Comparison of ENCODE assay signal across 1 cellular context in the genomic region with DNA sequence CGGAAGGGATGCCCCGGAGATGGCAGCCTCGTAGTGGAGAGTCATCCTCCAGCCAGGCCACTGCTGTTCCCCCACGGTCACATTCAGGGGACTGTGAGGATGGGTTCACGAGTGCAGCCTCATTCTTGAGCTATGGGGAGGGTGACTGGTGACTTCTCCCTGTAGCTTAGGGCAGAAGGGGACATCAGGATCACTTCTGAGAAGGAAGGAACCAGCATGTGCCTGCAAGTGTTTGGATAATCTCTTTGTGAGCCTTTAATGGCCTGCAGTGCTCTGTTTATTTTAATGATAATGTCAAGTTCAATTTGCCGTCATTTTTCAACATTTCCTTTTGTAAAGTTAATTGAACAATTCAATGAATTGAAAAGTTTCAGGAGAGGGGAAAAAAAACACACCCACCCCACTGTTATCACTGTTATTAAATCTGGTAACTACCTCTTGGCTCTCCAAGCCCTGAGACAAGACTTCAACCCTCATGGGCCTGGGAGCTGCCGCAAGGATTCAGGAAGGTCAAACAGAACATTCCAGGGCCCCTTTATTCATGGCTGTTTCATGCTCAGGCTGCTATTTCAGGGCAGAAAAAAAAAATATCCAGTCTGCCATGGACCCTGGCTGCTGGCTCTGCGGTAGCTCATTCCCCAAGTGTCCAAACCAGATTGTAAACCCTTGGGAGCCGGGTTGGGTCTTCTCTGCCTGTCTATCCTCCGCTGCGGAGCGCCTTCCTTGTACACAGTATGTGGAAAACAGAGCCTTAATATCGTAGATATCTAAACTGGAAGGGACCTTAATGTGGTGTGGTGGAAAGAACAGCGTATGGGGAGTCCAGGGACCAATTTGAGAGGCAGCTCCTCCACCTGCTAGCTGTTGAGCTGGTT.
A peak's percentile ranks its signal among the peaks of the same experiment; 100 is the strongest.
TF ChIP-seq lines count a peak whose summit lies in the region.

No MANE protein-coding gene starts in this region.

TF ChIP-seq in SK-N-SH treated with all-trans-retinoic acid at 6 μM for 48 hours, 23 proteins besides CTCF, POLR2A, EP300 and RAD21 (continued from another document):
- TF ChIP-seq, protein P1, sequence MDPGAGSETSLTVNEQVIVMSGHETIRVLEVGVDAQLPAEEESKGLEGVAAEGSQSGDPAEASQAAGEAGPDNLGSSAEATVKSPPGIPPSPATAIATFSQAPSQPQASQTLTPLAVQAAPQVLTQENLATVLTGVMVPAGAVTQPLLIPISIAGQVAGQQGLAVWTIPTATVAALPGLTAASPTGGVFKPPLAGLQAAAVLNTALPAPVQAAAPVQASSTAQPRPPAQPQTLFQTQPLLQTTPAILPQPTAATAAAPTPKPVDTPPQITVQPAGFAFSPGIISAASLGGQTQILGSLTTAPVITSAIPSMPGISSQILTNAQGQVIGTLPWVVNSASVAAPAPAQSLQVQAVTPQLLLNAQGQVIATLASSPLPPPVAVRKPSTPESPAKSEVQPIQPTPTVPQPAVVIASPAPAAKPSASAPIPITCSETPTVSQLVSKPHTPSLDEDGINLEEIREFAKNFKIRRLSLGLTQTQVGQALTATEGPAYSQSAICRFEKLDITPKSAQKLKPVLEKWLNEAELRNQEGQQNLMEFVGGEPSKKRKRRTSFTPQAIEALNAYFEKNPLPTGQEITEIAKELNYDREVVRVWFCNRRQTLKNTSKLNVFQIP (CRISPR knock-in tag; IDR thresholded peaks at IDR 0.05; ENCODE audit: borderline replicate concordance, low read depth) = no peak
- TF ChIP-seq TCF4 (CRISPR knock-in tag; IDR thresholded peaks at IDR 0.05; ENCODE audit: borderline replicate concordance) (0 out of 2 replicates have a peak, but pooled peaks have one; percentile 13), SNAI2 (CRISPR knock-in tag; IDR thresholded peaks at IDR 0.05) (no peak), ZNF565 (CRISPR knock-in tag; conservative IDR thresholded peaks at IDR 0.05; ENCODE audit: low read depth) (no peak)
- TF ChIP-seq, protein P2, sequence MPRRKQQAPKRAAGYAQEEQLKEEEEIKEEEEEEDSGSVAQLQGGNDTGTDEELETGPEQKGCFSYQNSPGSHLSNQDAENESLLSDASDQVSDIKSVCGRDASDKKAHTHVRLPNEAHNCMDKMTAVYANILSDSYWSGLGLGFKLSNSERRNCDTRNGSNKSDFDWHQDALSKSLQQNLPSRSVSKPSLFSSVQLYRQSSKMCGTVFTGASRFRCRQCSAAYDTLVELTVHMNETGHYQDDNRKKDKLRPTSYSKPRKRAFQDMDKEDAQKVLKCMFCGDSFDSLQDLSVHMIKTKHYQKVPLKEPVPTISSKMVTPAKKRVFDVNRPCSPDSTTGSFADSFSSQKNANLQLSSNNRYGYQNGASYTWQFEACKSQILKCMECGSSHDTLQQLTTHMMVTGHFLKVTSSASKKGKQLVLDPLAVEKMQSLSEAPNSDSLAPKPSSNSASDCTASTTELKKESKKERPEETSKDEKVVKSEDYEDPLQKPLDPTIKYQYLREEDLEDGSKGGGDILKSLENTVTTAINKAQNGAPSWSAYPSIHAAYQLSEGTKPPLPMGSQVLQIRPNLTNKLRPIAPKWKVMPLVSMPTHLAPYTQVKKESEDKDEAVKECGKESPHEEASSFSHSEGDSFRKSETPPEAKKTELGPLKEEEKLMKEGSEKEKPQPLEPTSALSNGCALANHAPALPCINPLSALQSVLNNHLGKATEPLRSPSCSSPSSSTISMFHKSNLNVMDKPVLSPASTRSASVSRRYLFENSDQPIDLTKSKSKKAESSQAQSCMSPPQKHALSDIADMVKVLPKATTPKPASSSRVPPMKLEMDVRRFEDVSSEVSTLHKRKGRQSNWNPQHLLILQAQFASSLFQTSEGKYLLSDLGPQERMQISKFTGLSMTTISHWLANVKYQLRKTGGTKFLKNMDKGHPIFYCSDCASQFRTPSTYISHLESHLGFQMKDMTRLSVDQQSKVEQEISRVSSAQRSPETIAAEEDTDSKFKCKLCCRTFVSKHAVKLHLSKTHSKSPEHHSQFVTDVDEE (CRISPR knock-in tag; IDR thresholded peaks at IDR 0.05) = 0 out of 2 replicates have a peak, but pooled peaks have one; percentile 37
- TF ChIP-seq, protein P3, sequence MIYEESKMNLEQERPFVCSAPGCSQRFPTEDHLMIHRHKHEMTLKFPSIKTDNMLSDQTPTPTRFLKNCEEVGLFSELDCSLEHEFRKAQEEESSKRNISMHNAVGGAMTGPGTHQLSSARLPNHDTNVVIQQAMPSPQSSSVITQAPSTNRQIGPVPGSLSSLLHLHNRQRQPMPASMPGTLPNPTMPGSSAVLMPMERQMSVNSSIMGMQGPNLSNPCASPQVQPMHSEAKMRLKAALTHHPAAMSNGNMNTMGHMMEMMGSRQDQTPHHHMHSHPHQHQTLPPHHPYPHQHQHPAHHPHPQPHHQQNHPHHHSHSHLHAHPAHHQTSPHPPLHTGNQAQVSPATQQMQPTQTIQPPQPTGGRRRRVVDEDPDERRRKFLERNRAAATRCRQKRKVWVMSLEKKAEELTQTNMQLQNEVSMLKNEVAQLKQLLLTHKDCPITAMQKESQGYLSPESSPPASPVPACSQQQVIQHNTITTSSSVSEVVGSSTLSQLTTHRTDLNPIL (CRISPR knock-in tag; IDR thresholded peaks at IDR 0.05; ENCODE audit: low read depth) = no peak
